ENCODE assay signal across 28 cellular contexts in genomic region chr1:202351725-202352124, GRCh38. TPM values are rescaled to one million over a fixed set of nuclear protein-coding genes. Genes with fewer than 3 reads are reported as not detected.
A peak's percentile ranks its signal among the peaks of the same experiment; 100 is the strongest.
DNase-seq lines count a peak whose midpoint lies in the region; ATAC-seq, FAIRE-seq and TF ChIP-seq lines count a peak whose summit lies in the region.
"Had no signal": no experiment of that assay in that cellular context is flagged by ENCODE, and none has a peak within 500 bp of the region (broad histone marks: within the 10 kb centered on the region; RNA-seq: fewer than 3 reads in every experiment).

No MANE protein-coding gene starts in this region.

- H3K79me1 ChIP-seq in mesendoderm (ENCODE audit: low read length): no peaks in the 10 kb centered on the region

- TSS peak; percentile 59 for BruUV-seq in HepG2 (replicated peaks; lab: Mats Ljungman, UMichigan)

- H2BK5ac ChIP-seq in mesendoderm (ENCODE audit: low read length): no peak overlapping the region

- H3K27me3 ChIP-seq in HepG2 (ENCODE audit: control insufficient read depth in 1 of 2, insufficient read depth in 2 of 2, low read length in 2 of 2) (no peaks in the 10 kb centered on the region; a peak in 1 of 5 replicates), right lobe of liver (no peaks in the 10 kb centered on the region), mesendoderm (ENCODE audit: insufficient read depth, low read length, poor library complexity) (no peaks in the 10 kb centered on the region)
- H3K27me3 ChIP-seq: body of pancreas, SJCRH30, transverse colon had no signal

- H2AK5ac ChIP-seq in mesendoderm (ENCODE audit: low read length): no peak overlapping the region

- no peak overlapping the region for H4K5ac ChIP-seq in mesendoderm (ENCODE audit: low read length)

- TF ChIP-seq EP300 in HepG2 (IDR thresholded peaks at IDR 0.05; ENCODE audit: low read depth in 2 of 2, low read length in 2 of 2): no peak
- TF ChIP-seq EP300 in HepG2 (CRISPR knock-in tag; IDR thresholded peaks at IDR 0.05; ENCODE audit: borderline replicate concordance): no peak

- no peak overlapping the region for H2BK15ac ChIP-seq in mesendoderm (replicated peaks; ENCODE audit: low read depth)

- WGBS in HepG2 (ENCODE audit: low lambda C conversion rate): 97% methylated on average over 2 of the region's 2 CpGs
- 73% methylated on average over 2 of the region's 2 CpGs for WGBS in right lobe of liver (ENCODE audit: insufficient coverage, low coverage, low lambda C conversion rate, missing lambda C conversion rate)
- no CpG with 5 or more reads among the region's 2 CpGs for WGBS in mesendoderm (ENCODE audit: extremely low coverage, insufficient coverage, low lambda C conversion rate)

- H2AFZ ChIP-seq in HepG2 (ENCODE audit: low read length): no peak overlapping the region
- H2AFZ ChIP-seq: parathyroid adenoma had no signal

- intact Hi-C loops in HepG2 (cut with micrococcal nuclease; ENCODE audit: unreplicated experiment) (no loop called here), right lobe of liver (cut with DNase I) (no loop called here)

- H3K18ac ChIP-seq in mesendoderm (ENCODE audit: low read length): no peak overlapping the region

- POLR2A ChIA-PET in HepG2 (lab: Yijun Ruan, JAX): interaction anchor here (0.6 kb wide), 1 partner anchor 10 kb away, joined by 3 read pairs; the partner anchor contains the start of gene UBE2T

- no peak overlapping the region for H2BK120ac ChIP-seq in mesendoderm (ENCODE audit: low read depth, low read length)

- H3K56ac ChIP-seq in mesendoderm (ENCODE audit: low read length): no peak overlapping the region

- no peak for TF ChIP-seq RAD21 in HepG2 (CRISPR knock-in tag; IDR thresholded peaks at IDR 0.05)

- H3K27ac ChIP-seq in HepG2 (ENCODE audit: extremely low read length, insufficient read depth, low read length) (peak overlapping the region; percentile 72), right lobe of liver (no peak overlapping the region), mesendoderm (ENCODE audit: low read depth, low read length) (no peak overlapping the region)
- H3K27ac ChIP-seq: body of pancreas, KMS-11, parathyroid adenoma, SJCRH30, transverse colon had no signal

- in situ Hi-C loops in HepG2 (cut with HindIII; ENCODE audit: extremely low pct_ligation_motif_present, low pct_unique_long_range_greater_than_20kb): no loop called here

- peaks cover 64% of the 10 kb centered on the region for H3K4me1 ChIP-seq in HepG2 (ENCODE audit: insufficient read depth, low read length)
- peaks cover 0 to 10% (median 3%) of the 10 kb centered on the region in 4 donors for H3K4me1 ChIP-seq in right lobe of liver
- no peaks in the 10 kb centered on the region for H3K4me1 ChIP-seq in mesendoderm (ENCODE audit: control insufficient read depth, low read depth, low read length)
- H3K4me1 ChIP-seq: parathyroid adenoma had no signal

- no peaks in the 10 kb centered on the region for H3K9me3 ChIP-seq in HepG2 (ENCODE audit: low read length)
- no peaks in the 10 kb centered on the region for H3K9me3 ChIP-seq in right lobe of liver
- H3K9me3 ChIP-seq: body of pancreas, SJCRH30, transverse colon had no signal

- no peak overlapping the region for H3K4me3 ChIP-seq in HepG2 (replicated peaks in 1 of 3; ENCODE audit: insufficient read depth in 1 of 3, low read depth in 2 of 3, low read length in 3 of 3)
- no peak overlapping the region for H3K4me3 ChIP-seq in right lobe of liver
- no peak overlapping the region for H3K4me3 ChIP-seq in mesendoderm (ENCODE audit: low read length)
- H3K4me3 ChIP-seq: body of pancreas, SJCRH30, transverse colon had no signal

- H3K4me2 ChIP-seq in HepG2 (ENCODE audit: low read depth, low read length): no peak overlapping the region
- H3K4me2 ChIP-seq in mesendoderm (ENCODE audit: low read length): no peak overlapping the region
- H3K4me2 ChIP-seq: KMS-11 had no signal

- FAIRE-seq in HepG2 (lab: Jason Lieb, UNC): no peak
- FAIRE-seq: G401.6 had no signal

- DNase-seq in HepG2 (ENCODE audit: low spot score) (no peak), right lobe of liver (no peak), amniotic epithelial cell (ENCODE audit: low read depth) (peak; percentile 64), iris pigment epithelial cell (ENCODE audit: low read depth) (peak; percentile 34), mesendoderm (no peak), NCI-H510A treated with DMSO at 0.1 percent for 48 hours (lab: John Stamatoyannopoulos, UW) (no peak)
- DNase-seq: activated CD4-positive, alpha-beta T cell treated with anti-CD3 and anti-CD28 coated beads for 36 hours; activated CD8-positive, alpha-beta memory T cell treated with anti-CD3 and anti-CD28 coated beads, Interleukin-2, amount 50 U/mL, for 48 hours; activated CD8-positive, alpha-beta T cell treated with anti-CD3 and anti-CD28 coated beads for 36 hours; activated naive CD4-positive, alpha-beta T cell treated with Interleukin-2 at 50 U/mL for 16 hours; body of pancreas; HFFc6; mesenchymal stem cell; NCI-H1436; NCI-H2107; NCI-H446 treated with DMSO at 0.1 percent for 48 hours; SJCRH30; stimulated activated CD4-positive, alpha-beta T cell treated with anti-CD3 and anti-CD28 coated beads, Interleukin-4, amount 100 ng/mL, for 1 hour; SW 1271; T-helper 9 cell; transverse colon had no signal

- H3K23ac ChIP-seq in mesendoderm (ENCODE audit: low read length): no peak overlapping the region

- no peak overlapping the region for H3K4ac ChIP-seq in mesendoderm (ENCODE audit: low read depth, low read length)

- TF ChIP-seq POLR2A in HepG2 (IDR thresholded peaks at IDR 0.05; ENCODE audit: insufficient read depth in 1 of 2, low read depth in 2 of 2, low read length in 2 of 2): no peak
- TF ChIP-seq POLR2A in right lobe of liver (IDR thresholded peaks at IDR 0.05): no peak

- no peak overlapping the region for H4K8ac ChIP-seq in mesendoderm (ENCODE audit: low read depth, low read length)

- CTCF ChIA-PET in HepG2 (lab: Yijun Ruan, JAX; ENCODE audit: low intra/inter-chr PET ratio, low total read pairs): no interaction called here

- H3K36me3 ChIP-seq in HepG2 (replicated peaks in 1 of 2; ENCODE audit: control insufficient read depth in 1 of 2, insufficient read depth in 2 of 2, low read length in 2 of 2) (no peaks in the 10 kb centered on the region), right lobe of liver (no peaks in the 10 kb centered on the region), mesendoderm (ENCODE audit: control insufficient read depth, insufficient read depth, low read length) (no peaks in the 10 kb centered on the region)
- H3K36me3 ChIP-seq: SJCRH30, transverse colon had no signal

- no peaks in the 10 kb centered on the region for H4K20me1 ChIP-seq in HepG2 (ENCODE audit: insufficient read depth, low read length)

- TF ChIP-seq CTCF in HepG2 (CRISPR knock-in tag; IDR thresholded peaks at IDR 0.05): no peak
- no peak for TF ChIP-seq CTCF in right lobe of liver (IDR thresholded peaks at IDR 0.05)

- ATAC-seq in HepG2 (no peak), right lobe of liver (no peak), HG02938 (IDR thresholded peaks at IDR 0.05; ENCODE audit: unreplicated experiment) (no peak), HG03571 (IDR thresholded peaks at IDR 0.05; ENCODE audit: unreplicated experiment) (no peak)
- ATAC-seq: activated CD4-positive, alpha-beta T cell treated with anti-CD3 and anti-CD28 coated beads for 36 hours; activated CD8-positive, alpha-beta T cell treated with anti-CD3 and anti-CD28 coated beads for 36 hours; body of pancreas; left lobe of liver; sciatic nerve had no signal

- peaks cover 64% of the 10 kb centered on the region for H3K79me2 ChIP-seq in HepG2 (ENCODE audit: insufficient read depth, low read length)
- H3K79me2 ChIP-seq in mesendoderm (ENCODE audit: control insufficient read depth, insufficient read depth, low read length): no peaks in the 10 kb centered on the region

- H3K9ac ChIP-seq in HepG2 (ENCODE audit: insufficient read depth, low read depth, low read length) (no peak overlapping the region), mesendoderm (ENCODE audit: low read length) (no peak overlapping the region)
- H3K9ac ChIP-seq: KMS-11, parathyroid adenoma had no signal

RNA-seq across cellular contexts. Expression of gene PPP1R12B, which starts 3.2 kb away (rescaled TPM):
- total RNA-seq in HepG2 (2016; rRNA removed; fragmentation: Illumina TruSeq; extraction: Trizol) (5.0 and 12.0 TPM in 2 replicates), right lobe of liver (10 to 100 TPM; 13.7 to 22.2 (median 16.6) TPM)
- 7.8 and 10.3 TPM in 2 replicates for total RNA-seq in HepG2 (2016; cell fraction: cytosol; rRNA removed; fragmentation: Illumina TruSeq; extraction: Trizol; ENCODE audit: low read depth)
- total RNA-seq in HepG2 (2016; cell fraction: insoluble cytoplasmic fraction; rRNA removed; fragmentation: Illumina TruSeq; extraction: Trizol): 3.1 and 9.8 TPM in 2 replicates
- 7.6 and 7.9 TPM in 2 replicates for total RNA-seq in HepG2 (2016; cell fraction: membrane; rRNA removed; fragmentation: Illumina TruSeq; extraction: Trizol)
- total RNA-seq in HepG2 (2016; cell fraction: nucleus; rRNA removed; fragmentation: Illumina TruSeq; extraction: Trizol): 28.2 and 41.8 TPM in 2 replicates
- 12.0 and 13.6 TPM in 2 replicates for polyA plus RNA-seq in HepG2 (2011; rRNA removed)
- 4.7 and 6.2 TPM in 2 replicates for polyA plus RNA-seq in HepG2 (2011; cell fraction: cytosol; rRNA removed)
- polyA plus RNA-seq in HepG2 (2011; cell fraction: nucleus; rRNA removed): 46.0 and 60.3 TPM in 2 replicates
- 2.4 and 3.9 TPM in 2 replicates for polyA plus RNA-seq in HepG2 (2012)
- polyA plus RNA-seq in HepG2 (2016; cell fraction: cytosol; fragmentation: Illumina TruSeq; extraction: Trizol; ENCODE audit: low read depth): 0.12 and 0.15 TPM in 2 replicates
- polyA plus RNA-seq in HepG2 (2016; cell fraction: insoluble cytoplasmic fraction; fragmentation: Illumina TruSeq; extraction: Trizol; ENCODE audit: low read depth): 1.2 and 2.0 TPM in 2 replicates
- 0.31 and 0.49 TPM in 2 replicates for polyA plus RNA-seq in HepG2 (2016; cell fraction: membrane; fragmentation: Illumina TruSeq; extraction: Trizol; ENCODE audit: low read depth)
- 9.7 and 12.2 TPM in 2 replicates for polyA plus RNA-seq in HepG2 (2016; cell fraction: nucleus; fragmentation: Illumina TruSeq; extraction: Trizol; ENCODE audit: insufficient read depth, low read depth)
- 84.7 and 179 TPM in 2 replicates for polyA minus RNA-seq in HepG2 (2011; rRNA and poly(A)+ RNA removed; ENCODE audit: low replicate concordance)
- 4.5 and 9.7 TPM in 2 replicates for polyA minus RNA-seq in HepG2 (2011; cell fraction: cytosol; rRNA and poly(A)+ RNA removed)
- 97.5 and 109 TPM in 2 replicates for polyA minus RNA-seq in HepG2 (2011; cell fraction: nucleus; rRNA and poly(A)+ RNA removed)
- polyA plus RNA-seq in mesendoderm (2013, experiment 1 of 2): 3.2 TPM
- 2.7 TPM for polyA plus RNA-seq in mesendoderm (2013, experiment 2 of 2)

RNA-seq across cellular contexts. Expression of gene UBE2T, which starts 10.0 kb away (rescaled TPM):
- total RNA-seq in HepG2 (2016; rRNA removed; fragmentation: Illumina TruSeq; extraction: Trizol) (95.2 and 130 TPM in 2 replicates), right lobe of liver (1 to 10 TPM in 3 of 6 experiments, under 1 TPM in 3; 0.53 to 9.1 (median 1.1) TPM)
- 21.5 and 22.7 TPM in 2 replicates for total RNA-seq in HepG2 (2016; cell fraction: cytosol; rRNA removed; fragmentation: Illumina TruSeq; extraction: Trizol; ENCODE audit: low read depth)
- 93.0 and 140 TPM in 2 replicates for total RNA-seq in HepG2 (2016; cell fraction: insoluble cytoplasmic fraction; rRNA removed; fragmentation: Illumina TruSeq; extraction: Trizol)
- total RNA-seq in HepG2 (2016; cell fraction: membrane; rRNA removed; fragmentation: Illumina TruSeq; extraction: Trizol): 21.2 and 24.3 TPM in 2 replicates
- total RNA-seq in HepG2 (2016; cell fraction: nucleus; rRNA removed; fragmentation: Illumina TruSeq; extraction: Trizol): 34.3 and 34.5 TPM in 2 replicates
- 58.9 and 80.8 TPM in 2 replicates for polyA plus RNA-seq in HepG2 (2011; rRNA removed)
- polyA plus RNA-seq in HepG2 (2011; cell fraction: cytosol; rRNA removed): 53.2 and 54.1 TPM in 2 replicates
- polyA plus RNA-seq in HepG2 (2011; cell fraction: nucleus; rRNA removed): 16.3 and 20.2 TPM in 2 replicates
- polyA plus RNA-seq in HepG2 (2012): 20.4 and 35.6 TPM in 2 replicates
- polyA plus RNA-seq in HepG2 (2016; cell fraction: cytosol; fragmentation: Illumina TruSeq; extraction: Trizol; ENCODE audit: low read depth): 9.6 and 10.6 TPM in 2 replicates
- polyA plus RNA-seq in HepG2 (2016; cell fraction: insoluble cytoplasmic fraction; fragmentation: Illumina TruSeq; extraction: Trizol; ENCODE audit: low read depth): 120 and 134 TPM in 2 replicates
- 12.6 and 12.8 TPM in 2 replicates for polyA plus RNA-seq in HepG2 (2016; cell fraction: membrane; fragmentation: Illumina TruSeq; extraction: Trizol; ENCODE audit: low read depth)
- polyA plus RNA-seq in HepG2 (2016; cell fraction: nucleus; fragmentation: Illumina TruSeq; extraction: Trizol; ENCODE audit: insufficient read depth, low read depth): 45.5 and 48.6 TPM in 2 replicates
- 39.5 and 179 TPM in 2 replicates for polyA minus RNA-seq in HepG2 (2011; rRNA and poly(A)+ RNA removed; ENCODE audit: low replicate concordance)
- 18.0 and 21.6 TPM in 2 replicates for polyA minus RNA-seq in HepG2 (2011; cell fraction: cytosol; rRNA and poly(A)+ RNA removed)
- 13.1 and 18.2 TPM in 2 replicates for polyA minus RNA-seq in HepG2 (2011; cell fraction: nucleus; rRNA and poly(A)+ RNA removed)
- 87.5 TPM for polyA plus RNA-seq in mesendoderm (2013, experiment 1 of 2)
- polyA plus RNA-seq in mesendoderm (2013, experiment 2 of 2): 91.3 TPM

Comparison
In these comparisons a context has a peak if more than half of its experiments do, and no peak if none do; other contexts are left out.
1. DNase-seq: peak in amniotic epithelial cell (single experiment) and iris pigment epithelial cell (single experiment); none in HepG2 (single experiment), right lobe of liver (0 of 3), mesendoderm (single experiment) and NCI-H510A treated with DMSO at 0.1 percent for 48 hours (single experiment).